ENCODE assay signal across 2 cellular contexts in the genomic region with DNA sequence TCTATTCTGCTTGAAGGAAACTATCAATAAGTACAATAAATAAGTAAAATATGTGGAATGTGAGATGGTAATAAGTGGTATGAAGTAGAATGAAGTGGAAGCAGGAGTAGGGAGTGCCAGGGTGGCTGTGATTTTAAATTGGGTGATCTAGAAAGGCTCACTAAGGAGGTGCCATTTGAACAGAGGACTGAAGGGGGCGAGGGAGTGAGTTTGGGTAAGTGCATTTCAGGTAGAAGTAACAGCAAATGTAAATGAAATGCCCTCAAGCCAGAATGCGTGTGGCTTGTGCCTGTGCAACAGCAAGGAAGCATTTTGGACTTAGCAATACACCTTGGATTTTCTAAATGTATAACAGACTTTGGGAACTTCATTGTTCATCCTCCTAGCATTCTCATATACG.
TF ChIP-seq lines count a peak whose summit lies in the region.

No MANE protein-coding gene starts in this region.

TF ChIP-seq in H1, 55 proteins besides CTCF, POLR2A, EP300 and RAD21:
- TF ChIP-seq SIX5 (IDR thresholded peaks at IDR 0.05; ENCODE audit: low read depth, low read length) (no peak), TBP (IDR thresholded peaks at IDR 0.05; ENCODE audit: low read depth, low read length) (no peak), SRF (IDR thresholded peaks at IDR 0.05; ENCODE audit: low read depth, low read length) (no peak), PHF8 (conservative IDR thresholded peaks at IDR 0.05; ENCODE audit: low read depth, low read length) (no peak), SAP30 (IDR thresholded peaks at IDR 0.05; ENCODE audit: insufficient read depth, insufficient replicate concordance, low read length) (no peak), ATF3 (IDR thresholded peaks at IDR 0.05; ENCODE audit: insufficient read depth, low read depth, low read length) (no peak), TEAD4 (IDR thresholded peaks at IDR 0.05; ENCODE audit: low read depth, low read length) (no peak), HDAC6 (IDR thresholded peaks at IDR 0.05; ENCODE audit: low read depth, low read length) (no peak), SIRT6 (IDR thresholded peaks at IDR 0.05; ENCODE audit: low read length) (no peak), FOSL1 (IDR thresholded peaks at IDR 0.05; ENCODE audit: insufficient read depth, low read depth, low read length) (no peak), BCL11A (IDR thresholded peaks at IDR 0.05; ENCODE audit: low read depth in 2 of 2, low read length in 2 of 2) (no peak), RXRA (IDR thresholded peaks at IDR 0.05; ENCODE audit: insufficient read depth, low read depth, low read length) (no peak), YY1 (IDR thresholded peaks at IDR 0.05; ENCODE audit: low read depth, low read length) (no peak), CBX8 (IDR thresholded peaks at IDR 0.05; ENCODE audit: borderline replicate concordance, low read depth, low read length) (no peak), KDM4A (IDR thresholded peaks at IDR 0.05; ENCODE audit: low read depth, low read length, severe bottlenecking) (no peak), SUZ12 (IDR thresholded peaks at IDR 0.05; ENCODE audit: low read length) (no peak), CHD1 (IDR thresholded peaks at IDR 0.05; ENCODE audit: low read depth, low read length) (no peak), MAFK (IDR thresholded peaks at IDR 0.05; ENCODE audit: low read depth, low read length) (no peak), TAF1 (IDR thresholded peaks at IDR 0.05; ENCODE audit: low read depth, low read length) (no peak), TCF12 (IDR thresholded peaks at IDR 0.05; ENCODE audit: low read depth, low read length) (no peak)
TF ChIP-seq in H1: peak in this region for 0.

TF ChIP-seq in HepG2, 621 proteins besides CTCF, POLR2A, EP300 and RAD21:
- TF ChIP-seq AHR (CRISPR knock-in tag; IDR thresholded peaks at IDR 0.05) (no peak), AGO2 (optimal IDR thresholded peaks at IDR 0.05; ENCODE audit: low read depth, low read length) (no peak), SCMH1 (CRISPR knock-in tag; IDR thresholded peaks at IDR 0.05; ENCODE audit: borderline replicate concordance) (no peak), ZNF703 (CRISPR knock-in tag; IDR thresholded peaks at IDR 0.05; ENCODE audit: borderline replicate concordance) (no peak), ZNF574 (CRISPR knock-in tag; IDR thresholded peaks at IDR 0.05) (no peak), SRSF1 (optimal IDR thresholded peaks at IDR 0.05; ENCODE audit: low read depth, low read length) (no peak), ERF (CRISPR knock-in tag; IDR thresholded peaks at IDR 0.05) (no peak), TBX3 (IDR thresholded peaks at IDR 0.05; ENCODE audit: borderline replicate concordance) (no peak), RORA (CRISPR knock-in tag; IDR thresholded peaks at IDR 0.05) (no peak), AGO1 (IDR thresholded peaks at IDR 0.05; ENCODE audit: low read depth, low read length, poor library complexity, severe bottlenecking) (no peak)
